Comparison of ENCODE assay signal across 10 cellular contexts in the genomic region with DNA sequence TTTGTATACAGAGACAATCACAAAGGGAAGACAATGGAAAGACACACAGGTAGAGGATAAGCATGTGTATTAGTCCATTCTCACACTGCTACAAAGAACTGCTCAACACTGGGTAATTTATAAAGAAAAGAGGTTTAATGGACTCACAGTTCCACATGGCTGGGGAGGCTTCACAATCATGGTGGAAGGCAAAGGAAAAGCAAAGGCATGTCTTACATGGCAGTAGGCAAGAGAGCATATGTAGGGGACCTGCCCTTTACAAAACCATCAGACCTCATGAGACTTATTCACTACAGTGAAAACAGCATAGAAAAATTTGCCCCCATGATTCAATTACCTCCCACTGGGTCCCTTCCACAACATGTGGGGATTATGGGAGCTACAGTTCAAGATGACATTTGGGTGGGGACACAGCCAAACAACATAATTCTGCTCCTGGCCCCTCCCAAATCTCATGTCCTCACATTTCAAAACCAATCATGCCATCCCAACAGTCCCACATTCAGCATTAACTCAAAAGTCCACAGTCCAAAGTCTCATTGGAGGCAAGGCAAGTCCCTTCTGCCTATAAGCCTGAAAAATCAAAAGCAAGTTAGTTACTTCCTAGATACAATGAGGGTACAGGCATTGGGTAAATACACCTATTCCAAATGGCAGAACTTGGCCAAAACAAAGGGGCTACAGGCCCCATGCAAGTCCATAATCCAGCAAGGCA. TPM values are rescaled to one million over a fixed set of nuclear protein-coding genes. Genes with fewer than 3 reads are reported as not detected.
"Had no signal": no experiment of that assay in that cellular context is flagged by ENCODE, and none has a peak within 500 bp of the region (broad histone marks: within the 10 kb centered on the region; RNA-seq: fewer than 3 reads in every experiment).

No MANE protein-coding gene starts in this region.

RNA-seq across cellular contexts. Expression of gene CCDC89, which starts 14.9 kb away (rescaled TPM):
- total RNA-seq: activated CD4-positive, alpha-beta memory T cell treated with anti-CD3 and anti-CD28 coated beads for 36 hours; activated CD4-positive, alpha-beta T cell treated with anti-CD3 and anti-CD28 coated beads for 36 hours; activated CD8-positive, alpha-beta memory T cell treated with anti-CD3 and anti-CD28 coated beads for 36 hours; activated naive CD4-positive, alpha-beta T cell treated with anti-CD3 and anti-CD28 coated beads for 36 hours; activated naive CD4-positive, alpha-beta T cell treated with anti-CD3 and anti-CD28 coated beads, Interleukin-2, amount 50 U/mL, for 72 hours; activated naive CD8-positive, alpha-beta T cell treated with anti-CD3 and anti-CD28 coated beads for 36 hours; activated T-cell treated with anti-CD3 and anti-CD28 coated beads, Interleukin-2, amount 50 U/mL, for 4 hours; activated T-helper 17 cell treated with anti-CD3 and anti-CD28 coated beads, Interleukin-2, amount 50 U/mL, for 72 hours; body of pancreas; WTC11 had no signal
